ENCODE assay signal across 1 cellular context in genomic region chr9:128829477-128830251, GRCh38.
TF ChIP-seq lines count a peak whose summit lies in the region.

Gene SPOUT1 (minus strand): TSS chr9:128829794. CDS start chr9:128829780, 14 bp downstream.

TF ChIP-seq in HepG2, 621 proteins besides CTCF, POLR2A, EP300 and RAD21 (continued from another document and continues in another):
- TF ChIP-seq SNAPC4 (CRISPR knock-in tag; IDR thresholded peaks at IDR 0.05) (no peak), CEBPB (IDR thresholded peaks at IDR 0.05; ENCODE audit: borderline replicate concordance, low read depth, low read length) (no peak), SOX6 (IDR thresholded peaks at IDR 0.05) (no peak), SOX6 (CRISPR knock-in tag; IDR thresholded peaks at IDR 0.05) (peak; percentile 39; the same call in 1 of the 2 replicates), NCOA5 (CRISPR knock-in tag; IDR thresholded peaks at IDR 0.05) (no peak; the same call in 1 of the 2 replicates), HMGXB4 (CRISPR knock-in tag; IDR thresholded peaks at IDR 0.05; ENCODE audit: borderline replicate concordance in 1 of 2, low read depth in 1 of 2) (peak in 1 of 2 experiments; percentile 68; a peak in 2 of 4 replicates), TFE3 (CRISPR knock-in tag; IDR thresholded peaks at IDR 0.05) (peak; percentile 50; the same call in 1 of the 2 replicates), ZNF678 (CRISPR knock-in tag; IDR thresholded peaks at IDR 0.05) (no peak), ZC3H13 (CRISPR knock-in tag; IDR thresholded peaks at IDR 0.05) (peak; percentile 93), HDAC6 (IDR thresholded peaks at IDR 0.05; ENCODE audit: low read depth, low read length) (no peak), MBD4 (IDR thresholded peaks at IDR 0.05; ENCODE audit: borderline replicate concordance, low read length) (no peak), RBM39 (IDR thresholded peaks at IDR 0.05; ENCODE audit: low read depth, low read length, poor library complexity, severe bottlenecking) (peak; percentile 49), RELA (CRISPR knock-in tag; IDR thresholded peaks at IDR 0.05) (no peak), FOXC1 (CRISPR knock-in tag; IDR thresholded peaks at IDR 0.05; ENCODE audit: borderline replicate concordance) (peak; percentile 47; the same call in 1 of the 2 replicates), ZNF761 (CRISPR knock-in tag; conservative IDR thresholded peaks at IDR 0.05) (0 out of 2 replicates have a peak, but pooled peaks have one; percentile 73), ZKSCAN1 (IDR thresholded peaks at IDR 0.05; ENCODE audit: low read length) (no peak), HMG20A (CRISPR knock-in tag; IDR thresholded peaks at IDR 0.05; ENCODE audit: borderline replicate concordance) (no peak), PHB2 (IDR thresholded peaks at IDR 0.05; ENCODE audit: partially characterized antibody) (no peak), ZBTB25 (CRISPR knock-in tag; IDR thresholded peaks at IDR 0.05) (0 out of 2 replicates have a peak, but pooled peaks have one; percentile 36), HINFP (CRISPR knock-in tag; IDR thresholded peaks at IDR 0.05; ENCODE audit: low read depth) (0 out of 2 replicates have a peak, but pooled peaks have one; percentile 50), SATB2 (CRISPR knock-in tag; IDR thresholded peaks at IDR 0.05) (peak; percentile 56; the same call in 1 of the 2 replicates), ZNF543 (CRISPR knock-in tag; IDR thresholded peaks at IDR 0.05) (peak; percentile 88; the same call in 1 of the 2 replicates), SYNCRIP (IDR thresholded peaks at IDR 0.05; ENCODE audit: insufficient read depth, low read depth, low read length) (no peak), ZBTB3 (CRISPR knock-in tag; IDR thresholded peaks at IDR 0.05; ENCODE audit: borderline replicate concordance, low read depth) (peak; percentile 72; the same call in 1 of the 2 replicates), CENPT (CRISPR knock-in tag; IDR thresholded peaks at IDR 0.05; ENCODE audit: low read depth) (peak; percentile 64; the same call in 1 of the 2 replicates), EZH2 (conservative IDR thresholded peaks at IDR 0.05; ENCODE audit: low read depth, low read length) (no peak), KLF9 (CRISPR knock-in tag; IDR thresholded peaks at IDR 0.05; ENCODE audit: low read depth) (no peak), CBX2 (IDR thresholded peaks at IDR 0.05; ENCODE audit: low read depth, low read length) (no peak), CBX2 (CRISPR knock-in tag; IDR thresholded peaks at IDR 0.05; ENCODE audit: low read depth) (no peak), ZNF549 (CRISPR knock-in tag; IDR thresholded peaks at IDR 0.05) (no peak), NR2C2 (CRISPR knock-in tag; IDR thresholded peaks at IDR 0.05; ENCODE audit: borderline replicate concordance) (peak; percentile 56), DNMT1 (CRISPR knock-in tag; IDR thresholded peaks at IDR 0.05) (no peak), NFYC (CRISPR knock-in tag; IDR thresholded peaks at IDR 0.05) (peak; percentile 87), ZFP36 (IDR thresholded peaks at IDR 0.05; ENCODE audit: borderline replicate concordance, low read depth, low read length, partially characterized antibody) (no peak), ZNF546 (CRISPR knock-in tag; conservative IDR thresholded peaks at IDR 0.05) (0 out of 2 replicates have a peak, but pooled peaks have one; percentile 20), GPN1 (CRISPR knock-in tag; IDR thresholded peaks at IDR 0.05; ENCODE audit: borderline replicate concordance) (no peak), GLI4 (CRISPR knock-in tag; IDR thresholded peaks at IDR 0.05; ENCODE audit: borderline replicate concordance) (no peak), HDAC1 (CRISPR knock-in tag; IDR thresholded peaks at IDR 0.05) (peak; percentile 91), ZNF547 (CRISPR knock-in tag; IDR thresholded peaks at IDR 0.05) (peak; percentile 80; the same call in 1 of the 2 replicates), CBX5 (CRISPR knock-in tag; IDR thresholded peaks at IDR 0.05; ENCODE audit: borderline replicate concordance) (no peak), NKX3-1 (CRISPR knock-in tag; IDR thresholded peaks at IDR 0.05) (peak; percentile 80; the same call in 1 of the 2 replicates), ZNF777 (CRISPR knock-in tag; IDR thresholded peaks at IDR 0.05) (0 out of 2 replicates have a peak, but pooled peaks have one; percentile 53), RAD51 (IDR thresholded peaks at IDR 0.05; ENCODE audit: borderline replicate concordance) (no peak), REXO4 (CRISPR knock-in tag; IDR thresholded peaks at IDR 0.05; ENCODE audit: borderline replicate concordance) (no peak), ESRRA (CRISPR knock-in tag; IDR thresholded peaks at IDR 0.05; ENCODE audit: low read depth) (no peak), ZFY (CRISPR knock-in tag; IDR thresholded peaks at IDR 0.05) (peak; percentile 76), FOSL2 (CRISPR knock-in tag; IDR thresholded peaks at IDR 0.05) (0 out of 2 replicates have a peak, but pooled peaks have one; percentile 29), ZNF441 (CRISPR knock-in tag; IDR thresholded peaks at IDR 0.05; ENCODE audit: borderline replicate concordance) (peak; percentile 56; the same call in 1 of the 2 replicates), ZNF282 (IDR thresholded peaks at IDR 0.05; ENCODE audit: partially characterized antibody) (no peak), ZIK1 (CRISPR knock-in tag; IDR thresholded peaks at IDR 0.05; ENCODE audit: borderline replicate concordance, low read depth) (peak; percentile 70; the same call in 1 of the 2 replicates), SKIL (CRISPR knock-in tag; IDR thresholded peaks at IDR 0.05; ENCODE audit: borderline replicate concordance) (no peak), MAFF (IDR thresholded peaks at IDR 0.05; ENCODE audit: low read depth, low read length) (no peak), NFATC3 (CRISPR knock-in tag; IDR thresholded peaks at IDR 0.05) (no peak), DMAP1 (CRISPR knock-in tag; IDR thresholded peaks at IDR 0.05) (peak; percentile 88; the same call in 1 of the 2 replicates), ZFP37 (CRISPR knock-in tag; IDR thresholded peaks at IDR 0.05; ENCODE audit: borderline replicate concordance) (peak; percentile 91), GPBP1L1 (CRISPR knock-in tag; IDR thresholded peaks at IDR 0.05) (no peak), PCBP2 (optimal IDR thresholded peaks at IDR 0.05; ENCODE audit: low read depth, low read length, poor library complexity, severe bottlenecking) (no peak), ZNF724P (CRISPR knock-in tag; IDR thresholded peaks at IDR 0.05; ENCODE audit: borderline replicate concordance) (peak; percentile 81; the same call in 1 of the 2 replicates), ZFP90 (CRISPR knock-in tag; IDR thresholded peaks at IDR 0.05; ENCODE audit: borderline replicate concordance) (peak; percentile 88; the same call in 1 of the 2 replicates), SPEN (CRISPR knock-in tag; IDR thresholded peaks at IDR 0.05; ENCODE audit: low read depth) (peak; percentile 70), ZNF780A (CRISPR knock-in tag; IDR thresholded peaks at IDR 0.05) (no peak), ZNF644 (CRISPR knock-in tag; IDR thresholded peaks at IDR 0.05; ENCODE audit: low read depth) (no peak)
